In the genomic region with DNA sequence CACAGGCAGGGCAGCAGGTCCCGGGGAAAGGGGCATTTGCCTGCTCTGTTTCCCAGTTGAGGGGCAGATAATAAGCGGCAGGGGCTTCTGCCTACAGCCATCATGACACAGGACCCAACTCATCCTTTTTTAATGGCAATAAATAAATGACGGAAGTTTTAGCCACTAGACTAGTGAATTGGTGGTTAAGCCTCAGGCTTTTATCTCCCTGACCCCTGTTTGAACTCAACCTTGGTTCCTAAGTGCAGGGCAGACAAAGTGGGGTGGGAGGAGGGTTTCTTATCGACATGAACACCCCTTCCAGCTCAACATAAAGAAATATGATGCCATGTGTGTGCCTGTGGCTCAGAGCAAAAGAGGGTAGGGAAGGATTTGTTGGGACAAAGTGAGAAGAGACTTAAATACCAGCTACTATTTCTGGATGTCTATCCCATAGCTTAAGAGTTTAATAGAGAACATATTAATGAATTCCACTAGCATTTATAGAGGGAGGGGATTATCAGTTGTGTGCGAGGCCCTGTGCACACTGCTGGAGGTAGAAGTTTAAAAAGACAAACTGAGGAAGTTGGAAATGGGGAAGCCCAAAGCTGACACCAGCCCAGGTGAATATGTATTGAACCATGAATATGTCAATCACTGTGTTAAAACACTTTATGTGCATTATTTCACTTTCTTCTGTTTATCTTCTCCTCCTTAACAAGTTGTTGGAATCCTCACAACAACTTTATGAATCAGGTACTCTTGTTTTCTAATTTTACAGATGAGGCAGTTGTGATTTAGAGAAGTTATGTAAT, we compare ENCODE assay signal across 19 cellular contexts.
A peak's percentile ranks its signal among the peaks of the same experiment; 100 is the strongest.
DNase-seq lines count a peak whose midpoint lies in the region; ATAC-seq and TF ChIP-seq lines count a peak whose summit lies in the region.
"Had no signal": no experiment of that assay in that cellular context is flagged by ENCODE, and none has a peak within 500 bp of the region (broad histone marks: within the 10 kb centered on the region; RNA-seq: fewer than 3 reads in every experiment).

No MANE protein-coding gene starts in this region.

- H3F3A ChIP-seq in PC-3 (ENCODE audit: low read length, unreplicated experiment): no peaks in the 10 kb centered on the region

- DNase-seq in COLO829 (ENCODE audit: low spot score) (peak; percentile 27), PC-3 (no peak), foreskin melanocyte (peak; percentile 40), gastrocnemius medialis (no peak), EL (no peak), SKM-1 (lab: John Stamatoyannopoulos, UW; ENCODE audit: unreplicated experiment) (no peak), left ventricle myocardium inferior (no peak)
- DNase-seq: activated CD4-positive, alpha-beta T cell treated with anti-CD3 and anti-CD28 coated beads, Interleukin-2, amount 10 ng/mL, durations not matched to agents 7 days and 5 days; activated naive CD4-positive, alpha-beta T cell treated with anti-CD3 and anti-CD28 coated beads, Interleukin-2, amount 10 ng/mL, durations not matched to agents 7 days and 5 days; CD4-positive, CD25-positive, alpha-beta regulatory T cell; DND-41; heart right ventricle; NCI-H1930; NCI-H510A treated with DMSO at 0.1 percent for 48 hours; T1000 had no signal

- H3K27ac ChIP-seq in PC-3 (ENCODE audit: low read length) (no peak overlapping the region), gastrocnemius medialis (peak overlapping the region; percentile 41 to 67 (median 64)), left ventricle myocardium inferior (replicated peaks) (no peak overlapping the region)
- H3K27ac ChIP-seq: heart right ventricle had no signal

- no peaks in the 10 kb centered on the region for H4K20me1 ChIP-seq in PC-3 (ENCODE audit: low read length)

- H3K9ac ChIP-seq in PC-3 (ENCODE audit: low read length): no peak overlapping the region

- no peak for TF ChIP-seq POLR2A in gastrocnemius medialis (IDR thresholded peaks at IDR 0.05)

- CTCF ChIA-PET in PC-3 (lab: Charles Lee): no interaction called here

- ATAC-seq in PC-3: no peak
- ATAC-seq in gastrocnemius medialis: no peak
- ATAC-seq in GM21528 (IDR thresholded peaks at IDR 0.05; ENCODE audit: low FRiP score, unreplicated experiment): no peak
- ATAC-seq: esophagus mucosa; heart right ventricle; stimulated activated effector memory CD8-positive, alpha-beta T cell treated with anti-CD3 and anti-CD28 coated beads, Interleukin-12 subunit alpha, Interleukin-12 subunit beta, amount 100 ng/mL, for 72 hours had no signal

- no peaks in the 10 kb centered on the region for H3K36me3 ChIP-seq in PC-3 (ENCODE audit: low read depth, low read length)
- H3K36me3 ChIP-seq in gastrocnemius medialis: no peaks in the 10 kb centered on the region
- no peaks in the 10 kb centered on the region for H3K36me3 ChIP-seq in left ventricle myocardium inferior
- H3K36me3 ChIP-seq: heart right ventricle had no signal

- no peak overlapping the region for H3K4me2 ChIP-seq in PC-3 (ENCODE audit: low read length)
- H3K4me2 ChIP-seq: smooth muscle cell had no signal

- H3K9me2 ChIP-seq in PC-3 (replicated peaks; ENCODE audit: low read length): no peaks in the 10 kb centered on the region

- no peak for TF ChIP-seq CTCF in PC-3 (conservative IDR thresholded peaks at IDR 0.05; ENCODE audit: low read depth, low read length)
- no peak for TF ChIP-seq CTCF in gastrocnemius medialis (IDR thresholded peaks at IDR 0.05 in 4 of 5, conservative IDR thresholded peaks at IDR 0.05 in 1 of 5)
- TF ChIP-seq CTCF in left ventricle myocardium inferior (IDR thresholded peaks at IDR 0.05; ENCODE audit: borderline replicate concordance): no peak

- H3K4me1 ChIP-seq in PC-3 (ENCODE audit: insufficient read depth, low read length) (peaks cover 8% of the 10 kb centered on the region), gastrocnemius medialis (no peaks in the 10 kb centered on the region), left ventricle myocardium inferior (peaks cover 3% of the 10 kb centered on the region)

- in situ Hi-C loops in gastrocnemius medialis (cut with MboI; ENCODE audit: low sequenced_read_pairs in 4 of 4): no loop called here

- peak overlapping the region; percentile 24; the same call in 1 of the 2 replicates for H2AFZ ChIP-seq in PC-3 (ENCODE audit: low read length)

- intact Hi-C loops in PC-3 (cut with micrococcal nuclease) (no loop called here), gastrocnemius medialis (cut with DNase I; ENCODE audit: low total_unique reads) (no loop called here), left ventricle myocardium inferior (cut with micrococcal nuclease) (no loop called here)

- BruUV-seq in PC-3 (replicated peaks; lab: Mats Ljungman, UMichigan): no TSS peak

- no peaks in the 10 kb centered on the region for H3K27me3 ChIP-seq in PC-3 (ENCODE audit: low read length)
- no peaks in the 10 kb centered on the region for H3K27me3 ChIP-seq in gastrocnemius medialis
- H3K27me3 ChIP-seq in left ventricle myocardium inferior (ENCODE audit: low read depth): no peaks in the 10 kb centered on the region
- H3K27me3 ChIP-seq: heart right ventricle had no signal

- no peaks in the 10 kb centered on the region for H3K9me3 ChIP-seq in PC-3 (ENCODE audit: low read length)
- no peaks in the 10 kb centered on the region for H3K9me3 ChIP-seq in gastrocnemius medialis
- H3K9me3 ChIP-seq in left ventricle myocardium inferior (replicated peaks): peaks cover 12% of the 10 kb centered on the region

- H3K79me2 ChIP-seq in PC-3 (ENCODE audit: low read length): no peaks in the 10 kb centered on the region

- POLR2A ChIA-PET in PC-3 (lab: Charles Lee; ENCODE audit: unreplicated experiment): no interaction called here

- no peak overlapping the region for H3K4me3 ChIP-seq in PC-3 (ENCODE audit: low read length)
- no peak overlapping the region for H3K4me3 ChIP-seq in gastrocnemius medialis
- H3K4me3 ChIP-seq in left ventricle myocardium inferior: no peak overlapping the region
- H3K4me3 ChIP-seq: heart right ventricle, smooth muscle cell had no signal

Comparison
In these comparisons a context has a peak if more than half of its experiments do, and no peak if none do; other contexts are left out.
1. DNase-seq: peak in COLO829 (single experiment) and foreskin melanocyte (single experiment); none in PC-3 (single experiment), gastrocnemius medialis (0 of 2), EL (single experiment), SKM-1 (single experiment) and left ventricle myocardium inferior (single experiment).
2. H3K27ac ChIP-seq: peak in gastrocnemius medialis (4 of 4); none in PC-3 (single experiment) and left ventricle myocardium inferior (single experiment).